In genomic region chr1:230643887-230644286, GRCh38 we compare ENCODE assay signal across 1 cellular context.
TF ChIP-seq lines count a peak whose summit lies in the region.

No MANE protein-coding gene starts in this region.

TF ChIP-seq in HCT116, 20 proteins besides CTCF, POLR2A, EP300 and RAD21 (continued from another document):
- no peak for TF ChIP-seq REST (IDR thresholded peaks at IDR 0.05; ENCODE audit: low read depth)
